In the genomic region with DNA sequence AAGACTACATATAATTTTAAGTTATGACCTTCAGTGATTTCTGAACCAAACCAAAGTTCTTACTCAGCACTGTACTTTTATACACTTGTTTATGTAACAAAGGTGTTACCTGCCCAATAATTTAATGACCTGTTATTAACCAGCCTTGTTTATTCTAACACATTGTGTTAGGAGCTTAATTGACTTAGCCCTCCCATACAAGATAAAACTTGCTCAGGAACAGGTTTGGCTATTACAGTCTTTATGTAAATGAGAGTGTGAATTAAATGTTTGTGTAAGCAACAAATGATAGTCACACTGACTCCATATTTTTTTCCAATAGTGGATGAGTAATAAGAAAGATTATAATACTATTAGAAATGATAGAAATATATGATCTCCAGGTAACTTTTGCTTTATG, we compare ENCODE assay signal across 14 cellular contexts. TPM values are rescaled to one million over a fixed set of nuclear protein-coding genes. Genes with fewer than 3 reads are reported as not detected.
DNase-seq lines count a peak whose midpoint lies in the region; ATAC-seq, FAIRE-seq and TF ChIP-seq lines count a peak whose summit lies in the region.
"Had no signal": no experiment of that assay in that cellular context is flagged by ENCODE, and none has a peak within 500 bp of the region (broad histone marks: within the 10 kb centered on the region; RNA-seq: fewer than 3 reads in every experiment).

No MANE protein-coding gene starts in this region.

- no peak for ATAC-seq in aorta (ENCODE audit: low FRiP score)
- ATAC-seq: GM23338 had no signal

- H3K9ac ChIP-seq in endocrine pancreas (ENCODE audit: control insufficient read depth, insufficient read depth, low read length): no peak overlapping the region

- H3K4me1 ChIP-seq in endocrine pancreas (ENCODE audit: control insufficient read depth, insufficient read depth, low read length) (peaks cover 18% of the 10 kb centered on the region), suprapubic skin (peaks cover 5% of the 10 kb centered on the region), aorta (ENCODE audit: control insufficient read depth in 1 of 2, insufficient read depth in 2 of 2, low read length in 2 of 2) (no peaks in the 10 kb centered on the region)

- H3K36me3 ChIP-seq in endocrine pancreas (ENCODE audit: control insufficient read depth, insufficient read depth, low read length) (no peaks in the 10 kb centered on the region), suprapubic skin (no peaks in the 10 kb centered on the region), aorta (ENCODE audit: control insufficient read depth in 1 of 2, insufficient read depth in 2 of 2, low read length in 1 of 2) (no peaks in the 10 kb centered on the region)

- DNase-seq in COR-L47 (lab: John Stamatoyannopoulos, UW): peak; percentile 31
- peak; percentile 59 for DNase-seq in NCI-H1417 treated with DMSO at 0.1 percent for 48 hours (lab: John Stamatoyannopoulos, UW)
- no peak for DNase-seq in suprapubic skin (ENCODE audit: low spot score in 2 of 2)
- no peak for DNase-seq in aorta
- DNase-seq: C1 segment of cervical spinal cord; Calu3; CD4-positive, CD25-positive, alpha-beta regulatory T cell; DMS79 treated with DMSO at 0.1 percent for 48 hours; GF-D8; HCEC 1CT had no signal

- no peak for TF ChIP-seq POLR2A in suprapubic skin (IDR thresholded peaks at IDR 0.05)

- H3K27me3 ChIP-seq in endocrine pancreas (ENCODE audit: control insufficient read depth, insufficient read depth, low read length): no peaks in the 10 kb centered on the region
- H3K27me3 ChIP-seq in suprapubic skin: no peaks in the 10 kb centered on the region
- no peaks in the 10 kb centered on the region for H3K27me3 ChIP-seq in aorta (ENCODE audit: control insufficient read depth in 1 of 2, insufficient read depth in 2 of 2, low read length in 1 of 2)

- H3K4me3 ChIP-seq in endocrine pancreas (ENCODE audit: control insufficient read depth, insufficient read depth, low read length) (peak overlapping the region; percentile 11), suprapubic skin (no peak overlapping the region), aorta (ENCODE audit: low read length in 2 of 2) (no peak overlapping the region)
- H3K4me3 ChIP-seq: GM23338 had no signal

- FAIRE-seq in islet of Langerhans (lab: Jason Lieb, UNC): peak; percentile 72
- FAIRE-seq: H54 had no signal

- H3K9me3 ChIP-seq in endocrine pancreas (ENCODE audit: control insufficient read depth, low read length) (no peaks in the 10 kb centered on the region), suprapubic skin (no peaks in the 10 kb centered on the region), aorta (ENCODE audit: control insufficient read depth, low read length) (no peaks in the 10 kb centered on the region)

- TF ChIP-seq EP300 in suprapubic skin (IDR thresholded peaks at IDR 0.05): no peak

- intact Hi-C loops in aorta (cut with DNase I): no loop called here

- no peak overlapping the region for H3K27ac ChIP-seq in suprapubic skin
- H3K27ac ChIP-seq in aorta (ENCODE audit: low read depth in 1 of 2, low read length in 2 of 2): no peak overlapping the region

- TF ChIP-seq CTCF in suprapubic skin (IDR thresholded peaks at IDR 0.05): no peak

RNA-seq across cellular contexts. Expression of gene MYCBP2, which starts 51.8 kb away (rescaled TPM):
- 100 to 1,000 TPM; 182 to 245 (median 207) TPM for total RNA-seq in suprapubic skin
- total RNA-seq in aorta: 100 to 1,000 TPM; 149 to 166 TPM
- polyA plus RNA-seq in aorta: 10 to 100 TPM in 1 of 2 donors, 1 to 10 TPM in 1; 8.1 to 43.2 TPM

Comparison
In these comparisons a context has a peak if more than half of its experiments do, and no peak if none do; other contexts are left out.
1. DNase-seq: peak in COR-L47 (single experiment) and NCI-H1417 treated with DMSO at 0.1 percent for 48 hours (single experiment); none in suprapubic skin (0 of 2) and aorta (0 of 2).